ENCODE assay signal across 10 cellular contexts in the genomic region with DNA sequence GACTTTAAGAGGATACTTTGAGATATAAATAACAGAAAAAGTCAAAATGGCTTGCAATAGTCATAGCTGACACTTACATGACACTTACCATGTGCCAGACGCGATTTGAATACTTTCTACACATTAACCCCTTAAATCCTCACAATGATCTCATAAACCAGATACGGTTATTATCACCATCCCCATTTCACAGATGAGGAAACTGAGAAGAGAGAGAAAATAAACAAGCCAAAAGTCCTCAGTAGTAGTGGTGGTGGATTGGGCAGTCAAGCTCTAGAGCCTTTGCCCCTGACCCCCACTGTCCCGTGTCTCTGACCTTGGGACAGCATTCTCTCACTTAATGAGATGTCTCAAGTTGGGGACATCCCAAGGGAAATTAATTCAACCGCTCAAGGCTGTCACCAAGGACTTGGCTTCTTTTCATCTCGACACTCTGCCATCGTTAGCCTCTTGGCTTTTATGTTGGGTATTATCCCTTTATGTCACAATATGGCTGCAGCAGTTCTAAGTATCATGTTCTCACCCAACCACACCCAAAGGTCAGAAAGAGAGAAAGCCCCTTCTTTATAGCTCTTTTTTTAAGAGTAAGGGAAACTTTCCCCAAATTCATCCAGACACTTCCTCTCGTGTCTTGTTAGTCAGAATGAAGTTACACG.
DNase-seq lines count a peak whose midpoint lies in the region; ATAC-seq and TF ChIP-seq lines count a peak whose summit lies in the region.
"Had no signal": no experiment of that assay in that cellular context is flagged by ENCODE, and none has a peak within 500 bp of the region (broad histone marks: within the 10 kb centered on the region; RNA-seq: fewer than 3 reads in every experiment).

No MANE protein-coding gene starts in this region.

- peak overlapping the region; percentile 93 for H3K27ac Mint-ChIP-seq in activated CD8-positive, alpha-beta T cell treated with anti-CD3 and anti-CD28 coated beads, Interleukin-2, amount 10 ng/mL, durations not matched to agents 7 days and 5 days
- H3K27ac Mint-ChIP-seq in memory B cell, result no peak overlapping the region

- CTCF ChIA-PET in activated CD8-positive, alpha-beta T cell treated with anti-CD3 and anti-CD28 coated beads, Interleukin-2, amount 10 ng/mL, durations not matched to agents 7 days and 5 days (lab: Charles Lee), result interaction anchor here (1.2 to 1.6 kb wide), 2 partner anchors 10 to 11 kb away, joined by 3 to 4 read pairs; no protein-coding TSS in a partner anchor

- no peak for DNase-seq in heart left ventricle
- DNase-seq in cardiac septum (ENCODE audit: low spot score), result no peak
- no peak for DNase-seq in activated CD8-positive, alpha-beta T cell treated with anti-CD3 and anti-CD28 coated beads, Interleukin-2, amount 10 ng/mL, durations not matched to agents 7 days and 5 days
- no peak for DNase-seq in memory B cell (ENCODE audit: low spot score in 2 of 2)
- DNase-seq in upper lobe of right lung, result no peak
- DNase-seq in adrenal gland, result no peak
- no peak for DNase-seq in Kasumi-1 (lab: John Stamatoyannopoulos, UW)
- no peak for DNase-seq in occipital lobe (lab: John Stamatoyannopoulos, UW)
- DNase-seq: central memory CD4-positive, alpha-beta T cell; T-helper 9 cell had no signal

- peaks cover 4% of the 10 kb centered on the region for H3K9me3 Mint-ChIP-seq in activated CD8-positive, alpha-beta T cell treated with anti-CD3 and anti-CD28 coated beads, Interleukin-2, amount 10 ng/mL, durations not matched to agents 7 days and 5 days (ENCODE audit: insufficient read depth)
- H3K9me3 Mint-ChIP-seq in memory B cell, result peaks cover 11% of the 10 kb centered on the region

- WGBS in heart left ventricle, 4 donors, result 60 to 72% (median 64%) methylated on average over 9 of the region's 9 CpGs
- WGBS in adrenal gland, 4 donors, result 51 to 56% (median 54%) methylated on average over 9 of the region's 9 CpGs

- intact Hi-C loops in heart left ventricle (cut with DNase I), result loop anchor here in 3 of 10 donors (1.0 to 5.0 kb wide), 4 partner anchors 20 to 181 kb away; a partner anchor contains a TSS
- intact Hi-C loops in cardiac septum (cut with DNase I), result loop anchor here (2.0 kb wide), 2 partner anchors 21 to 45 kb away; no protein-coding TSS in a partner anchor
- intact Hi-C loops in upper lobe of right lung (cut with DNase I), result no loop called here
- intact Hi-C loops in adrenal gland (cut with DNase I), result no loop called here

- H3K9me3 ChIP-seq in heart left ventricle (peaks cover 0 to 20% (median 4%) of the 10 kb centered on the region in 12 donors), upper lobe of right lung (no peaks in the 10 kb centered on the region), adrenal gland (replicated peaks in 1 of 3) (no peaks in the 10 kb centered on the region)

- POLR2A ChIA-PET in activated CD8-positive, alpha-beta T cell treated with anti-CD3 and anti-CD28 coated beads, Interleukin-2, amount 10 ng/mL, durations not matched to agents 7 days and 5 days (lab: Charles Lee), result interaction anchor here (0.8 to 1.2 kb wide), 3 partner anchors 11 to 108 kb away, joined by 3 read pairs; no protein-coding TSS in a partner anchor

- H3K27me3 Mint-ChIP-seq in activated CD8-positive, alpha-beta T cell treated with anti-CD3 and anti-CD28 coated beads, Interleukin-2, amount 10 ng/mL, durations not matched to agents 7 days and 5 days (ENCODE audit: low read depth), result peaks cover 2% of the 10 kb centered on the region
- H3K27me3 Mint-ChIP-seq in memory B cell, result peaks cover 1% of the 10 kb centered on the region

- no peak overlapping the region for H3K4me3 Mint-ChIP-seq in activated CD8-positive, alpha-beta T cell treated with anti-CD3 and anti-CD28 coated beads, Interleukin-2, amount 10 ng/mL, durations not matched to agents 7 days and 5 days
- no peak overlapping the region for H3K4me3 Mint-ChIP-seq in memory B cell

- H3K4me1 ChIP-seq in heart left ventricle, result peaks cover 0 to 33% (median 23%) of the 10 kb centered on the region in 12 donors
- peaks cover 8% of the 10 kb centered on the region for H3K4me1 ChIP-seq in upper lobe of right lung
- H3K4me1 ChIP-seq in adrenal gland (replicated peaks in 1 of 2), result peaks cover 0 to 9% of the 10 kb centered on the region in 2 donors

- no peaks in the 10 kb centered on the region for H3K27me3 ChIP-seq in heart left ventricle
- H3K27me3 ChIP-seq in upper lobe of right lung, result no peaks in the 10 kb centered on the region
- no peaks in the 10 kb centered on the region for H3K27me3 ChIP-seq in adrenal gland

- peak overlapping the region; percentile 35 to 94 (median 86) for H3K27ac ChIP-seq in heart left ventricle
- peak overlapping the region; percentile 69 for H3K27ac ChIP-seq in upper lobe of right lung
- peak overlapping the region in 2 of 5 donors; percentile 36 to 70 for H3K27ac ChIP-seq in adrenal gland

- H3K4me1 Mint-ChIP-seq in activated CD8-positive, alpha-beta T cell treated with anti-CD3 and anti-CD28 coated beads, Interleukin-2, amount 10 ng/mL, durations not matched to agents 7 days and 5 days (ENCODE audit: low read depth), result peaks cover 56% of the 10 kb centered on the region
- H3K4me1 Mint-ChIP-seq in memory B cell, result peaks cover 10% of the 10 kb centered on the region

- H3K36me3 ChIP-seq in heart left ventricle (no peaks in the 10 kb centered on the region), upper lobe of right lung (no peaks in the 10 kb centered on the region), adrenal gland (replicated peaks in 1 of 2) (no peaks in the 10 kb centered on the region)

- TF ChIP-seq CTCF in heart left ventricle (IDR thresholded peaks at IDR 0.05), result no peak
- no peak for TF ChIP-seq CTCF in upper lobe of right lung (IDR thresholded peaks at IDR 0.05)
- no peak for TF ChIP-seq CTCF in adrenal gland (IDR thresholded peaks at IDR 0.05)

- H3K4me3 ChIP-seq in heart left ventricle, result peak overlapping the region in 1 of 12 donors; percentile 27
- H3K4me3 ChIP-seq in upper lobe of right lung, result no peak overlapping the region
- H3K4me3 ChIP-seq in adrenal gland, result no peak overlapping the region

- peaks cover 10% of the 10 kb centered on the region for H3K36me3 Mint-ChIP-seq in activated CD8-positive, alpha-beta T cell treated with anti-CD3 and anti-CD28 coated beads, Interleukin-2, amount 10 ng/mL, durations not matched to agents 7 days and 5 days (ENCODE audit: low read depth)
- H3K36me3 Mint-ChIP-seq in memory B cell, result peaks cover 2% of the 10 kb centered on the region

- TF ChIP-seq POLR2A in heart left ventricle (IDR thresholded peaks at IDR 0.05) (no peak), adrenal gland (IDR thresholded peaks at IDR 0.05) (no peak)

- ATAC-seq in heart left ventricle, result no peak
- no peak for ATAC-seq in activated CD8-positive, alpha-beta T cell treated with anti-CD3 and anti-CD28 coated beads, Interleukin-2, amount 10 ng/mL, durations not matched to agents 7 days and 5 days
- ATAC-seq in memory B cell (ENCODE audit: low read depth), result peak; percentile 42
- ATAC-seq in upper lobe of right lung, result no peak
